ENCODE assay signal across 21 cellular contexts in genomic region chr1:118716775-118717174, GRCh38.
DNase-seq lines count a peak whose midpoint lies in the region; ATAC-seq and TF ChIP-seq lines count a peak whose summit lies in the region.
"Had no signal": no experiment of that assay in that cellular context is flagged by ENCODE, and none has a peak within 500 bp of the region (broad histone marks: within the 10 kb centered on the region; RNA-seq: fewer than 3 reads in every experiment).

No MANE protein-coding gene starts in this region.

- no peak for TF ChIP-seq CTCF in MCF 10A (IDR thresholded peaks at IDR 0.05; ENCODE audit: unreplicated experiment)
- peak in 1 of 2 donors; percentile 42 for TF ChIP-seq CTCF in mammary epithelial cell (conservative IDR thresholded peaks at IDR 0.05 in 1 of 2, IDR thresholded peaks at IDR 0.05 in 1 of 2; ENCODE audit: extremely low read depth in 1 of 2, insufficient read depth in 1 of 2, low read depth in 1 of 2, low read length in 2 of 2)
- TF ChIP-seq CTCF in PC-3 (conservative IDR thresholded peaks at IDR 0.05; ENCODE audit: low read depth, low read length), result peak; percentile 44
- TF ChIP-seq CTCF in fibroblast of mammary gland (conservative IDR thresholded peaks at IDR 0.05; ENCODE audit: control insufficient read depth, insufficient read depth, low read depth, low read length), result peak; percentile 22
- peak; percentile 43 for TF ChIP-seq CTCF in psoas muscle (IDR thresholded peaks at IDR 0.05)
- TF ChIP-seq CTCF in tibial nerve (IDR thresholded peaks at IDR 0.05), result no peak

- POLR2A ChIA-PET in MCF 10A (lab: Yijun Ruan, JAX), result interaction anchor here (0.9 kb wide), 1 partner anchor 565 kb away, joined by 3 read pairs; no protein-coding TSS in a partner anchor
- POLR2A ChIA-PET in PC-3 (lab: Charles Lee; ENCODE audit: unreplicated experiment), result no interaction called here

- H3K36me3 ChIP-seq in mammary epithelial cell (ENCODE audit: insufficient read depth, low read length), result no peaks in the 10 kb centered on the region
- no peaks in the 10 kb centered on the region for H3K36me3 ChIP-seq in PC-3 (ENCODE audit: low read depth, low read length)
- H3K36me3 ChIP-seq in psoas muscle (ENCODE audit: insufficient read depth in 1 of 2, low read depth in 1 of 2), result no peaks in the 10 kb centered on the region
- H3K36me3 ChIP-seq in tibial nerve, result no peaks in the 10 kb centered on the region
- H3K36me3 ChIP-seq: adrenal gland, ovary, uterus had no signal

- no TSS peak for BruUV-seq in MCF 10A (replicated peaks; lab: Mats Ljungman, UMichigan)
- BruUV-seq in mammary epithelial cell (replicated peaks; lab: Mats Ljungman, UMichigan), result no TSS peak
- BruUV-seq in PC-3 (replicated peaks; lab: Mats Ljungman, UMichigan), result no TSS peak

- no peak for TF ChIP-seq EP300 in tibial nerve (IDR thresholded peaks at IDR 0.05)

- 63% methylated on average over 1 of the region's 1 CpG for WGBS in mammary epithelial cell (ENCODE audit: low coverage, missing lambda C conversion rate)
- WGBS in psoas muscle, 3 donors, result 70 to 81% (median 78%) methylated on average over 1 of the region's 1 CpG
- 38 to 68% methylated on average over 1 of the region's 1 CpG for whole genome bisulfite sequencing in tibial nerve, 2 donors

- H2AFZ ChIP-seq in mammary epithelial cell (ENCODE audit: low read depth, low read length) (no peak overlapping the region), PC-3 (ENCODE audit: low read length) (no peak overlapping the region)

- H3K27ac ChIP-seq in mammary epithelial cell (ENCODE audit: insufficient read depth, low read depth, low read length), result no peak overlapping the region
- no peak overlapping the region for H3K27ac ChIP-seq in PC-3 (ENCODE audit: low read length)
- no peak overlapping the region for H3K27ac ChIP-seq in psoas muscle
- no peak overlapping the region for H3K27ac ChIP-seq in tibial nerve
- H3K27ac ChIP-seq: adrenal gland, epithelial cell of prostate, ovary, uterus had no signal

- no peak overlapping the region for H3K4me3 ChIP-seq in mammary epithelial cell (replicated peaks in 1 of 3; ENCODE audit: insufficient read depth in 1 of 3, low read depth in 2 of 3, low read length in 3 of 3)
- no peak overlapping the region for H3K4me3 ChIP-seq in PC-3 (ENCODE audit: low read length)
- no peak overlapping the region for H3K4me3 ChIP-seq in fibroblast of mammary gland (ENCODE audit: control insufficient read depth, low read depth, low read length)
- no peak overlapping the region for H3K4me3 ChIP-seq in psoas muscle
- H3K4me3 ChIP-seq in tibial nerve, result no peak overlapping the region
- H3K4me3 ChIP-seq: adrenal gland, mucosa of descending colon, ovary, uterus had no signal

- no peak overlapping the region for H3K4me3 Mint-ChIP-seq in MCF 10A (ENCODE audit: unreplicated experiment)
- no peak overlapping the region for H3K4me3 Mint-ChIP-seq in natural killer cell treated with Interleukin-12 subunit alpha and Interleukin-12 subunit beta and Interleukin-15 and Interleukin-18, amount 100 ng/mL, for 72 hours
- H3K4me3 Mint-ChIP-seq: activated CD8-positive, alpha-beta T cell treated with anti-CD3 and anti-CD28 coated beads, Interleukin-2, amount 10 ng/mL, durations not matched to agents 7 days and 5 days; stimulated activated naive CD8-positive, alpha-beta T cell treated with anti-CD3 and anti-CD28 coated beads, Interleukin-15, Interleukin-2, amounts not matched to agents 100 ng/mL and 50 ng/mL, for 24 hours had no signal

- intact Hi-C loops in MCF 10A (cut with micrococcal nuclease), result loop anchor here (1.0 to 2.0 kb wide), 3 partner anchors 412 to 640 kb away; no protein-coding TSS in a partner anchor
- intact Hi-C loops in mammary epithelial cell (cut with micrococcal nuclease), result loop anchor here (1.0 to 2.0 kb wide), 2 partner anchors 411 to 562 kb away; no protein-coding TSS in a partner anchor
- intact Hi-C loops in PC-3 (cut with micrococcal nuclease), result loop anchor here (2.0 kb wide), 1 partner anchor 566 kb away; no protein-coding TSS in a partner anchor
- intact Hi-C loops in psoas muscle (cut with DNase I), result loop anchor here in 1 of 2 donors (5.0 to 10.0 kb wide), 2 partner anchors 412 to 564 kb away; no protein-coding TSS in a partner anchor

- H3K27ac Mint-ChIP-seq in MCF 10A (ENCODE audit: low read depth, unreplicated experiment), result no peak overlapping the region
- H3K27ac Mint-ChIP-seq in natural killer cell treated with Interleukin-12 subunit alpha and Interleukin-12 subunit beta and Interleukin-15 and Interleukin-18, amount 100 ng/mL, for 72 hours, result no peak overlapping the region
- H3K27ac Mint-ChIP-seq: activated CD8-positive, alpha-beta T cell treated with anti-CD3 and anti-CD28 coated beads, Interleukin-2, amount 10 ng/mL, durations not matched to agents 7 days and 5 days; stimulated activated naive CD8-positive, alpha-beta T cell treated with anti-CD3 and anti-CD28 coated beads, Interleukin-15, Interleukin-2, amounts not matched to agents 100 ng/mL and 50 ng/mL, for 24 hours had no signal

- CTCF ChIA-PET in MCF 10A (lab: Yijun Ruan, JAX), result interaction anchor here (0.6 to 2.1 kb wide), 12 partner anchors 54 to 631 kb away, joined by 3 to 15 read pairs (median 4); no protein-coding TSS in a partner anchor
- CTCF ChIA-PET in mammary epithelial cell (lab: Charles Lee; ENCODE audit: low non-redundant PET), result interaction anchor here (0.7 kb wide), 1 partner anchor 291 kb away, joined by 6 read pairs; no protein-coding TSS in a partner anchor
- CTCF ChIA-PET in PC-3 (lab: Charles Lee), result no interaction called here

- H3K4me1 ChIP-seq in mammary epithelial cell (ENCODE audit: insufficient read depth, low read length) (no peaks in the 10 kb centered on the region), PC-3 (ENCODE audit: insufficient read depth, low read length) (no peaks in the 10 kb centered on the region), psoas muscle (no peaks in the 10 kb centered on the region), tibial nerve (no peaks in the 10 kb centered on the region)
- H3K4me1 ChIP-seq: adrenal gland, Caco-2, uterus had no signal

- no peaks in the 10 kb centered on the region for H3K9me3 Mint-ChIP-seq in MCF 10A (ENCODE audit: unreplicated experiment)
- H3K9me3 Mint-ChIP-seq in natural killer cell treated with Interleukin-12 subunit alpha and Interleukin-12 subunit beta and Interleukin-15 and Interleukin-18, amount 100 ng/mL, for 72 hours, result peaks cover 26% of the 10 kb centered on the region

- H4K20me1 ChIP-seq in mammary epithelial cell (ENCODE audit: insufficient read depth, low read length) (no peaks in the 10 kb centered on the region), PC-3 (ENCODE audit: low read length) (no peaks in the 10 kb centered on the region)

- no peaks in the 10 kb centered on the region for H3K36me3 Mint-ChIP-seq in MCF 10A (ENCODE audit: insufficient read depth, unreplicated experiment)
- peaks cover 13% of the 10 kb centered on the region for H3K36me3 Mint-ChIP-seq in natural killer cell treated with Interleukin-12 subunit alpha and Interleukin-12 subunit beta and Interleukin-15 and Interleukin-18, amount 100 ng/mL, for 72 hours

- in situ Hi-C loops in mammary epithelial cell (cut with MboI; ENCODE audit: low sequenced_read_pairs in 2 of 2), result no loop called here

- H3K4me1 Mint-ChIP-seq in MCF 10A (ENCODE audit: insufficient read depth, unreplicated experiment), result no peaks in the 10 kb centered on the region
- H3K4me1 Mint-ChIP-seq in natural killer cell treated with Interleukin-12 subunit alpha and Interleukin-12 subunit beta and Interleukin-15 and Interleukin-18, amount 100 ng/mL, for 72 hours (ENCODE audit: low read depth in 2 of 2), result no peaks in the 10 kb centered on the region

- H3K4me2 ChIP-seq in mammary epithelial cell (ENCODE audit: insufficient read depth, low read depth, low read length) (no peak overlapping the region), PC-3 (ENCODE audit: low read length) (no peak overlapping the region)

- H3K79me2 ChIP-seq in mammary epithelial cell (ENCODE audit: insufficient read depth, low read length) (no peaks in the 10 kb centered on the region), PC-3 (ENCODE audit: low read length) (no peaks in the 10 kb centered on the region)

- H3K9me3 ChIP-seq in mammary epithelial cell (replicated peaks; ENCODE audit: insufficient read depth, low read length), result no peaks in the 10 kb centered on the region
- no peaks in the 10 kb centered on the region for H3K9me3 ChIP-seq in PC-3 (ENCODE audit: low read length)
- H3K9me3 ChIP-seq in psoas muscle, result no peaks in the 10 kb centered on the region
- peaks cover 0 to 3% (median 0%) of the 10 kb centered on the region in 4 donors for H3K9me3 ChIP-seq in tibial nerve
- H3K9me3 ChIP-seq: adrenal gland, Caco-2, mucosa of descending colon, ovary, uterus had no signal

- H3K9me2 ChIP-seq in PC-3 (replicated peaks; ENCODE audit: low read length), result no peaks in the 10 kb centered on the region

- no peaks in the 10 kb centered on the region for H3K27me3 ChIP-seq in mammary epithelial cell (ENCODE audit: insufficient read depth, low read length)
- peaks cover 7% of the 10 kb centered on the region; the same call in 1 of the 2 replicates for H3K27me3 ChIP-seq in PC-3 (ENCODE audit: low read length)
- no peaks in the 10 kb centered on the region for H3K27me3 ChIP-seq in psoas muscle (ENCODE audit: insufficient read depth in 3 of 3, low read length in 2 of 3)
- no peaks in the 10 kb centered on the region for H3K27me3 ChIP-seq in tibial nerve
- H3K27me3 ChIP-seq: adrenal gland, ovary, uterus had no signal

- dilution Hi-C loops in mammary epithelial cell (cut with HindIII; ENCODE audit: low sequenced_read_pairs), result no loop called here

- ATAC-seq in PC-3 (no peak), psoas muscle (peak in 2 of 4 donors; percentile 40 to 62), GM21360 (IDR thresholded peaks at IDR 0.05; ENCODE audit: unreplicated experiment) (no peak)
- no peak for ATAC-seq in natural killer cell treated with Interleukin-12 subunit alpha and Interleukin-12 subunit beta and Interleukin-15 and Interleukin-18, amount 100 ng/mL, for 72 hours
- ATAC-seq: activated CD8-positive, alpha-beta T cell treated with anti-CD3 and anti-CD28 coated beads, Interleukin-2, amount 10 ng/mL, durations not matched to agents 7 days and 5 days; mucosa of descending colon had no signal

- no peak for TF ChIP-seq POLR2A in tibial nerve (IDR thresholded peaks at IDR 0.05)

- H3F3A ChIP-seq in PC-3 (ENCODE audit: low read length, unreplicated experiment), result no peaks in the 10 kb centered on the region

- DNase-seq in MCF 10A (ENCODE audit: unreplicated experiment) (peak; percentile 10), mammary epithelial cell (no peak), PC-3 (peak; percentile 21), fibroblast of mammary gland (ENCODE audit: low read depth) (peak; percentile 3), psoas muscle (no peak), tibial nerve (ENCODE audit: low spot score in 2 of 2) (no peak)
- no peak for DNase-seq in natural killer cell treated with Interleukin-12 subunit alpha and Interleukin-12 subunit beta and Interleukin-15 and Interleukin-18, amount 100 ng/mL, for 72 hours (ENCODE audit: low spot score)
- DNase-seq: activated CD8-positive, alpha-beta T cell treated with anti-CD3 and anti-CD28 coated beads, Interleukin-2, amount 10 ng/mL, durations not matched to agents 7 days and 5 days; adrenal gland; Caco-2; GF-D8; HCEC 1CT; kidney; mucosa of descending colon; NCI-H1105; NCI-H2171 treated with DMSO at 0.1 percent for 48 hours; ovary; uterus had no signal

- H3K27me3 Mint-ChIP-seq in MCF 10A (ENCODE audit: insufficient read depth, unreplicated experiment), result no peaks in the 10 kb centered on the region
- no peaks in the 10 kb centered on the region for H3K27me3 Mint-ChIP-seq in natural killer cell treated with Interleukin-12 subunit alpha and Interleukin-12 subunit beta and Interleukin-15 and Interleukin-18, amount 100 ng/mL, for 72 hours
- H3K27me3 Mint-ChIP-seq: stimulated activated naive CD8-positive, alpha-beta T cell treated with anti-CD3 and anti-CD28 coated beads, Interleukin-15, Interleukin-2, amounts not matched to agents 100 ng/mL and 50 ng/mL, for 24 hours had no signal

- H3K9ac ChIP-seq in mammary epithelial cell (ENCODE audit: insufficient read depth, low read length) (no peak overlapping the region), PC-3 (ENCODE audit: low read length) (no peak overlapping the region)

Comparison
In these comparisons a context has a peak if more than half of its experiments do, and no peak if none do; other contexts are left out.
1. DNase-seq: peak in MCF 10A (single experiment), PC-3 (single experiment) and fibroblast of mammary gland (single experiment); none in mammary epithelial cell (single experiment), psoas muscle (0 of 2), natural killer cell treated with Interleukin-12 subunit alpha and Interleukin-12 subunit beta and Interleukin-15 and Interleukin-18, amount 100 ng/mL, for 72 hours (single experiment) and tibial nerve (0 of 2).
2. CTCF ChIP-seq: peak in PC-3 (single experiment), fibroblast of mammary gland (single experiment) and psoas muscle (single experiment); none in MCF 10A (single experiment) and tibial nerve (0 of 5).